Comparison of ENCODE assay signal across 11 cellular contexts in genomic region chr16:73066321-73066926, GRCh38. TPM values are rescaled to one million over a fixed set of nuclear protein-coding genes. Genes with fewer than 3 reads are reported as not detected.
DNase-seq lines count a peak whose midpoint lies in the region; ATAC-seq and TF ChIP-seq lines count a peak whose summit lies in the region.
"Had no signal": no experiment of that assay in that cellular context is flagged by ENCODE, and none has a peak within 500 bp of the region (broad histone marks: within the 10 kb centered on the region; RNA-seq: fewer than 3 reads in every experiment).

No MANE protein-coding gene starts in this region.

- no peak overlapping the region for H3K9ac ChIP-seq in H9 (ENCODE audit: extremely low read depth, insufficient read length, low read length)

- DNase-seq in H9: no peak
- DNase-seq in dorsolateral prefrontal cortex: no peak
- DNase-seq in medulla oblongata (ENCODE audit: extremely low spot score): peak; percentile 25
- DNase-seq in stomach: no peak
- DNase-seq in NAMALWA (ENCODE audit: low spot score): no peak
- DNase-seq in left colon: no peak
- no peak for DNase-seq in stimulated activated CD4-positive, alpha-beta T cell treated with anti-CD3 and anti-CD28 coated beads, Interleukin-4, amount 100 ng/mL, for 1 hour
- DNase-seq: Kasumi-1, NCI-H526 had no signal

- no peak overlapping the region for H3K18ac ChIP-seq in H9 (ENCODE audit: insufficient read length, low read depth, low read length)

- no peak for TF ChIP-seq CTCF in H9 (conservative IDR thresholded peaks at IDR 0.05)
- no peak for TF ChIP-seq CTCF in dorsolateral prefrontal cortex (IDR thresholded peaks at IDR 0.05 in 54 of 56, conservative IDR thresholded peaks at IDR 0.05 in 2 of 56; ENCODE audit: low read depth in 1 of 56, partially characterized antibody in 56 of 56)
- no peak for TF ChIP-seq CTCF in stomach (IDR thresholded peaks at IDR 0.05)

- H3K4me1 Mint-ChIP-seq in H9: peaks cover 45 to 67% of the 10 kb centered on the region in 2 experiments

- peaks cover 99% of the 10 kb centered on the region for H3K27me3 Mint-ChIP-seq in H9 (ENCODE audit: low read depth)

- H3K9me3 Mint-ChIP-seq in H9: peaks cover 0 to 4% of the 10 kb centered on the region in 2 experiments; a peak in 1 of 5 replicates

- no peak overlapping the region for H2BK15ac ChIP-seq in H9 (ENCODE audit: low read depth, low read length)

- H2BK20ac ChIP-seq in H9 (ENCODE audit: low read depth, low read length, poor library complexity, severe bottlenecking): no peak overlapping the region

- H3K27me3 ChIP-seq in H9 (ENCODE audit: insufficient read depth, low read length) (peaks cover 82% of the 10 kb centered on the region), dorsolateral prefrontal cortex (peaks cover 10 to 90% (median 74%) of the 10 kb centered on the region in 45 donors), stomach (peaks cover 3 to 61% (median 46%) of the 10 kb centered on the region in 3 donors)

- H3K4me2 ChIP-seq in H9 (ENCODE audit: insufficient read depth, insufficient read length, low read length): peak overlapping the region; percentile 54

- H3K79me1 ChIP-seq in H9 (ENCODE audit: insufficient read depth, low read depth, low read length, poor library complexity, severe bottlenecking): no peaks in the 10 kb centered on the region

- no peak overlapping the region for H4K8ac ChIP-seq in H9 (replicated peaks; ENCODE audit: insufficient read length, low read depth, low read length)

- H4K5ac ChIP-seq in H9 (ENCODE audit: insufficient read length, low read depth, low read length): no peak overlapping the region

- H4K91ac ChIP-seq in H9 (ENCODE audit: insufficient read length, low read depth, low read length): no peak overlapping the region

- no peak for TF ChIP-seq POLR2A in stomach (IDR thresholded peaks at IDR 0.05)

- no peak overlapping the region for H3K4ac ChIP-seq in H9 (ENCODE audit: low read depth, low read length)

- H3K4me3 ChIP-seq in dorsolateral prefrontal cortex (peak overlapping the region in 36 of 59 donors; percentile 3 to 46 (median 30)), stomach (peak overlapping the region; percentile 3 to 41 (median 24))

- no peaks in the 10 kb centered on the region for H3K79me2 ChIP-seq in H9 (ENCODE audit: insufficient read depth, low read length)

- no peak overlapping the region for H2BK120ac ChIP-seq in H9 (ENCODE audit: low read depth, low read length, poor library complexity, severe bottlenecking)

- H3K23ac ChIP-seq in H9 (ENCODE audit: insufficient read length, low read depth, low read length): no peak overlapping the region

- peak overlapping the region; percentile 37 to 74 for H3K4me3 Mint-ChIP-seq in H9

- H3K36me3 ChIP-seq in stomach: no peaks in the 10 kb centered on the region
- H3K36me3 ChIP-seq: neutrophil had no signal

- peak overlapping the region; percentile 21 for H2BK12ac ChIP-seq in H9 (ENCODE audit: insufficient read length, low read depth, low read length)

- H4K20me1 ChIP-seq in H9 (ENCODE audit: control insufficient read depth, insufficient read depth, insufficient read length): peaks cover 2% of the 10 kb centered on the region

- H3K23me2 ChIP-seq in H9 (ENCODE audit: insufficient read length, low read depth, low read length, poor library complexity, severe bottlenecking): peaks cover 16% of the 10 kb centered on the region

- H3K27ac ChIP-seq in H9 (ENCODE audit: insufficient read length, low read depth, low read length) (no peak overlapping the region), dorsolateral prefrontal cortex (peak overlapping the region in 53 of 59 donors; percentile 19 to 94 (median 65)), stomach (peak overlapping the region; percentile 46 to 87 (median 82))
- H3K27ac ChIP-seq: neutrophil had no signal

- H3K36me3 Mint-ChIP-seq in H9 (ENCODE audit: insufficient read depth in 1 of 3, low read depth in 3 of 3): peaks cover 0 to 2% (median 0%) of the 10 kb centered on the region in 3 experiments; a peak in 2 of 7 replicates

- no peak overlapping the region for H3T11ph ChIP-seq in H9 (ENCODE audit: low read length)

- no peak overlapping the region for H3K27ac Mint-ChIP-seq in H9

- H2BK5ac ChIP-seq in H9 (ENCODE audit: insufficient read length, low read length): no peak overlapping the region

- no peak overlapping the region; the same call in 1 of the 2 replicates for H3K14ac ChIP-seq in H9 (ENCODE audit: insufficient read depth, low read length)

- H3K4me1 ChIP-seq in H9 (ENCODE audit: insufficient read depth, low read length) (peaks cover 2% of the 10 kb centered on the region; the same call in 1 of the 2 replicates), stomach (peaks cover 24 to 85% (median 65%) of the 10 kb centered on the region in 4 donors)

- no peak overlapping the region for H2AK5ac ChIP-seq in H9 (ENCODE audit: insufficient read length, low read length)

- H2AFZ ChIP-seq in H9 (ENCODE audit: low read length): no peak overlapping the region

- no peak for TF ChIP-seq EP300 in stomach (IDR thresholded peaks at IDR 0.05)

- H3K9me3 ChIP-seq in H9 (ENCODE audit: control insufficient read depth, low read depth, low read length) (no peaks in the 10 kb centered on the region), stomach (no peaks in the 10 kb centered on the region)
- H3K9me3 ChIP-seq: neutrophil had no signal

- no peak for ATAC-seq in left colon
- ATAC-seq in HG03045 (IDR thresholded peaks at IDR 0.05; ENCODE audit: unreplicated experiment): no peak

- H3K56ac ChIP-seq in H9 (ENCODE audit: insufficient read length, low read depth, low read length): no peak overlapping the region

- WGBS in H9 (ENCODE audit: extremely low coverage, insufficient read length, low lambda C conversion rate): no CpG with 5 or more reads among the region's 49 CpGs
- WGBS in stomach, 5 donors: 5 to 19% (median 10%) methylated on average over 31 to 49 of the region's 49 CpGs

- intact Hi-C loops in dorsolateral prefrontal cortex (cut with DNase I) (no loop called here), stomach (cut with DNase I; ENCODE audit: low total_unique reads) (no loop called here), left colon (cut with DNase I, micrococcal nuclease) (no loop called here)

RNA-seq across cellular contexts. Expression of gene ZFHX3, which starts 18.5 kb away (rescaled TPM):
- total RNA-seq in H9 (2021) (1.1 and 1.5 TPM in 2 replicates), dorsolateral prefrontal cortex (10 to 100 TPM in 109 of 120 experiments, 1 to 10 TPM in 11; 7.3 to 24.4 (median 13.4) TPM), stomach (10 to 100 TPM; 11.7 to 27.5 (median 13.6) TPM), left colon (10 to 100 TPM; 12.5 to 18.0 TPM)
- 1 to 10 TPM; 1.1 to 2.1 (median 1.5) TPM for polyA plus RNA-seq in stomach
